ENCODE assay signal across 8 cellular contexts in genomic region chr13:42991892-42992584, GRCh38.
A peak's percentile ranks its signal among the peaks of the same experiment; 100 is the strongest.
DNase-seq lines count a peak whose midpoint lies in the region; ATAC-seq lines count a peak whose summit lies in the region.

EPSTI1 (minus strand) TSS chr13:42992241; CDS start chr13:42992165, 76 bp downstream.

- peak; percentile 76 for ATAC-seq in GM19463 (IDR thresholded peaks at IDR 0.05; ENCODE audit: unreplicated experiment)
- peak; percentile 47 for ATAC-seq in HG03575 (IDR thresholded peaks at IDR 0.05; ENCODE audit: extremely low read depth, insufficient number of reproducible peaks, low FRiP score, unreplicated experiment)

- peak in 9 of 14 donors; percentile 16 to 50 (median 40) for DNase-seq in C1 segment of cervical spinal cord (lab: John Stamatoyannopoulos, UW)
- peak; percentile 48 for DNase-seq in activated CD4-positive, CD25-positive, alpha-beta regulatory T cell treated with anti-CD3 and anti-CD28 coated beads, Interleukin-2, amount 50 U/mL, for 16 hours (ENCODE audit: low read depth, low spot score)
- peak; percentile 76 for DNase-seq in central memory CD4-positive, alpha-beta T cell
- DNase-seq in kidney tubule cell (ENCODE audit: low spot score), result peak; percentile 75
- peak; percentile 75 for DNase-seq in stimulated activated CD4-positive, alpha-beta T cell treated with anti-CD3 and anti-CD28 coated beads, Interleukin-1b, Interleukin-23, amount 100 ng/mL, for 48 hours
- no peak for DNase-seq in NCI-H2107 treated with DMSO at 0.1 percent for 48 hours (lab: John Stamatoyannopoulos, UW; ENCODE audit: unreplicated experiment)
